14 cellular contexts compared by ENCODE assay signal in genomic region chr20:4451487-4451886, GRCh38.
"Had no signal": no experiment of that assay in that cellular context is flagged by ENCODE, and none has a peak within 500 bp of the region (broad histone marks: within the 10 kb centered on the region; RNA-seq: fewer than 3 reads in every experiment).

No MANE protein-coding gene starts in this region.

- H3K27ac ChIP-seq: dorsolateral prefrontal cortex, gastroesophageal sphincter, neural progenitor cell, stomach, vagina had no signal

- H2AFZ ChIP-seq: neural progenitor cell had no signal

- FAIRE-seq: kidney had no signal

- H3K4me2 ChIP-seq: neural progenitor cell had no signal

- DNase-seq: activated CD4-positive, alpha-beta T cell treated with anti-CD3 and anti-CD28 coated beads, Interleukin-2, amount 50 U/mL, for 4 hours; activated naive CD4-positive, alpha-beta T cell treated with anti-CD3 and anti-CD28 coated beads, Interleukin-2, amount 50 U/mL, for 16 hours; activated T-cell treated with anti-CD3 and anti-CD28 coated beads, Interleukin-2, amount 50 U/mL, for 1 hour; amniotic stem cell; dorsolateral prefrontal cortex; kidney; left ventricle myocardium superior; retina; stimulated activated CD4-positive, alpha-beta T cell treated with anti-CD3 and anti-CD28 coated beads, Interleukin-4, amount 100 ng/mL, for 4 hours; stomach; T-helper 2 cell had no signal

- H3K27ac Mint-ChIP-seq: neural progenitor cell had no signal

- H3K36me3 ChIP-seq: gastroesophageal sphincter, neural progenitor cell, stomach, vagina had no signal

- H3K9ac ChIP-seq: neural progenitor cell had no signal

- H3K4me3 Mint-ChIP-seq: neural progenitor cell had no signal

- H3K9me3 ChIP-seq: gastroesophageal sphincter, stomach, vagina had no signal

- H3K27me3 ChIP-seq: gastroesophageal sphincter, neural progenitor cell, stomach, vagina had no signal

- H3K4me3 ChIP-seq: dorsolateral prefrontal cortex, gastroesophageal sphincter, neural progenitor cell, stomach, vagina had no signal

- ATAC-seq: gastroesophageal sphincter, left ventricle myocardium superior had no signal
